ENCODE assay signal across 21 cellular contexts in the genomic region with DNA sequence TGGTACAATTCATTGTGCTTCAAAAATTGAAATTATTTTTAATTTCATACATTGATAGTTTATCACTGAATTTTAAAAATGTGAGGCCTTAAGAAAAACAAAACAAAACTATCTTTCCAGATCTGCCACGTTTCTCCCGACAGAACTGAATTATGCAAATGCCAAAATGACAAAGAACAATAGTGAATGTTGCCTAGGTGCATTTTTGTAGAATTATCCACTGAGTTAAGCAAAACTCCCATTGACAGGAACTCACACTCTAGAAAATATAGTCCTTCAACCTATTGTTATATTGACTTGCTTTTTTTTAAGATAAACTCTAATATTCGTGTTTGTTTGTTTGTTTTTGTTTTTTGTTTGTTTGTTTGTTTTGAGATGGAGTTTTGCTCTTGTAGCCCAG.
"Had no signal": no experiment of that assay in that cellular context is flagged by ENCODE, and none has a peak within 500 bp of the region (broad histone marks: within the 10 kb centered on the region; RNA-seq: fewer than 3 reads in every experiment).

No MANE protein-coding gene starts in this region.

- H3K27ac ChIP-seq: left ventricle myocardium inferior, ovary, prostate gland, sigmoid colon, spleen, suprapubic skin, thoracic aorta, tibial artery, upper lobe of right lung had no signal

- H3K27me3 ChIP-seq: ovary, sigmoid colon, spleen, suprapubic skin, tibial artery, upper lobe of right lung had no signal

- H3K36me3 ChIP-seq: left ventricle myocardium inferior, ovary, prostate gland, suprapubic skin, upper lobe of right lung had no signal

- H3K4me3 ChIP-seq: left ventricle myocardium inferior, lung, ovary, prostate gland, sigmoid colon, spleen, suprapubic skin, thoracic aorta, tibial artery, upper lobe of right lung had no signal

- H3K9me3 ChIP-seq: left ventricle myocardium inferior, ovary, prostate gland, sigmoid colon, spleen, suprapubic skin, thoracic aorta, tibial artery, upper lobe of right lung had no signal

- FAIRE-seq: small intestine, urothelium cell line had no signal

- DNase-seq: islet precursor cell; left ventricle myocardium inferior; mesendoderm; naive B cell; natural killer cell; nephron progenitor cell; ovary; retina; sigmoid colon; small intestine; spleen; stimulated activated CD4-positive, alpha-beta T cell treated with anti-CD3 and anti-CD28 coated beads, Interleukin-4, amount 100 ng/mL, for 24 hours; stimulated activated naive CD4-positive, alpha-beta T cell; tibial artery; upper lobe of right lung had no signal

- ATAC-seq: natural killer cell; stimulated activated effector memory CD8-positive, alpha-beta T cell treated with anti-CD3 and anti-CD28 coated beads, Interleukin-12 subunit alpha, Interleukin-12 subunit beta, amount 100 ng/mL, for 72 hours; upper lobe of right lung had no signal
